ENCODE assay signal across 8 cellular contexts in genomic region chr20:35601021-35601973, GRCh38. TPM values are rescaled to one million over a fixed set of nuclear protein-coding genes. Genes with fewer than 3 reads are reported as not detected.
DNase-seq lines count a peak whose midpoint lies in the region; ATAC-seq and TF ChIP-seq lines count a peak whose summit lies in the region.

No MANE protein-coding gene starts in this region.

- DNase-seq in DMS79 (lab: John Stamatoyannopoulos, UW) (peak; percentile 12), T-helper 1 cell (peak; percentile 57 to 84 (median 71)), adipocyte (ENCODE audit: low read depth) (peak; percentile 82), right cardiac atrium (peak; percentile 79 to 89 (median 89)), renal cortical epithelial cell (ENCODE audit: low read depth) (peak; percentile 43), uterus (peak; percentile 71 to 79)
- DNase-seq in Jurkat, Clone E6-1 (ENCODE audit: low read depth, low spot score): peak; percentile 22

- peaks cover 11% of the 10 kb centered on the region for H3K4me1 ChIP-seq in adipocyte (ENCODE audit: control insufficient read depth, insufficient read depth, low read length)
- H3K4me1 ChIP-seq in right cardiac atrium (ENCODE audit: control insufficient read depth, insufficient read depth, low read length): no peaks in the 10 kb centered on the region
- H3K4me1 ChIP-seq in uterus: peaks cover 0 to 14% of the 10 kb centered on the region in 2 donors

- peak; percentile 49 to 55 (median 52) for TF ChIP-seq CTCF in uterus (IDR thresholded peaks at IDR 0.05)

- no peak overlapping the region for H3K27ac ChIP-seq in right cardiac atrium (ENCODE audit: low read length)
- H3K27ac ChIP-seq in uterus: no peak overlapping the region

- H3K27me3 ChIP-seq in adipocyte (replicated peaks; ENCODE audit: control insufficient read depth, insufficient read depth, low read length) (peaks cover 40% of the 10 kb centered on the region), right cardiac atrium (ENCODE audit: control insufficient read depth, insufficient read depth) (no peaks in the 10 kb centered on the region), uterus (peaks cover 0 to 5% of the 10 kb centered on the region in 2 donors)

- under 1% methylated on average over 102 of the region's 102 CpGs for WGBS in right cardiac atrium

- H3K36me3 ChIP-seq in adipocyte (ENCODE audit: control insufficient read depth, insufficient read depth, low read length, severe bottlenecking) (no peaks in the 10 kb centered on the region), uterus (no peaks in the 10 kb centered on the region)

- H3K4me3 ChIP-seq in Jurkat, Clone E6-1 (ENCODE audit: low read length): no peak overlapping the region; the same call in 1 of the 2 replicates
- peak overlapping the region; percentile 71 for H3K4me3 ChIP-seq in adipocyte (ENCODE audit: low read length)
- H3K4me3 ChIP-seq in right cardiac atrium (ENCODE audit: low read length): peak overlapping the region; percentile 32
- peak overlapping the region; percentile 31 to 33 for H3K4me3 ChIP-seq in uterus

- H3K9ac ChIP-seq in adipocyte (ENCODE audit: low read length): no peak overlapping the region

- ATAC-seq in right cardiac atrium: peak; percentile 81 to 86
- ATAC-seq in HG03175 (IDR thresholded peaks at IDR 0.05; ENCODE audit: unreplicated experiment): no peak

- TF ChIP-seq POLR2A in uterus (IDR thresholded peaks at IDR 0.05): no peak

- no peaks in the 10 kb centered on the region for H3K9me3 ChIP-seq in adipocyte (ENCODE audit: control insufficient read depth, low read length)
- no peaks in the 10 kb centered on the region for H3K9me3 ChIP-seq in right cardiac atrium (ENCODE audit: control insufficient read depth, low read length)
- H3K9me3 ChIP-seq in uterus: no peaks in the 10 kb centered on the region

- intact Hi-C loops in right cardiac atrium (cut with DNase I): no loop called here
- intact Hi-C loops in uterus (cut with DNase I; ENCODE audit: low total_unique reads): no loop called here

RNA-seq across cellular contexts. Expression of gene SPAG4, which starts 14.3 kb away (rescaled TPM):
- 2.8 TPM for polyA plus RNA-seq in Jurkat, Clone E6-1 (2012; ENCODE audit: insufficient read depth, insufficient read length)
- 1 to 10 TPM; 3.7 to 5.0 (median 4.4) TPM for total RNA-seq in right cardiac atrium
- 6.7 TPM for polyA plus RNA-seq in right cardiac atrium
- total RNA-seq in renal cortical epithelial cell: 13.8 and 37.0 TPM in 2 replicates
- 1 to 10 TPM in 2 of 4 donors, not detected in 2; 2.1 to 8.4 TPM for total RNA-seq in uterus

RNA-seq across cellular contexts. Expression of gene ERGIC3, which starts 59.4 kb away (rescaled TPM):
- 219 TPM for polyA plus RNA-seq in Jurkat, Clone E6-1 (2012; ENCODE audit: insufficient read depth, insufficient read length)
- total RNA-seq in right cardiac atrium: 100 to 1,000 TPM; 129 to 138 (median 133) TPM
- polyA plus RNA-seq in right cardiac atrium: 83.7 TPM
- total RNA-seq in renal cortical epithelial cell: 477 and 539 TPM in 2 replicates
- total RNA-seq in uterus: 100 to 1,000 TPM; 124 to 310 (median 195) TPM

Comparison
In these comparisons a context has a peak if more than half of its experiments do, and no peak if none do; other contexts are left out.
1. DNase-seq: peak in every context shown above with its lines; median percentile 89 in right cardiac atrium; 82 in adipocyte; 75 in uterus; 71 in T-helper 1 cell; 43 in renal cortical epithelial cell; 22 in Jurkat, Clone E6-1; 12 in DMS79.